ENCODE assay signal across 15 cellular contexts in genomic region chr9:133405508-133406009, GRCh38. TPM values are rescaled to one million over a fixed set of nuclear protein-coding genes. Genes with fewer than 3 reads are reported as not detected.
A peak's percentile ranks its signal among the peaks of the same experiment; 100 is the strongest.
DNase-seq lines count a peak whose midpoint lies in the region; ATAC-seq and TF ChIP-seq lines count a peak whose summit lies in the region.
"Had no signal": no experiment of that assay in that cellular context is flagged by ENCODE, and none has a peak within 500 bp of the region (broad histone marks: within the 10 kb centered on the region; RNA-seq: fewer than 3 reads in every experiment).

No MANE protein-coding gene starts in this region.

- no peak for TF ChIP-seq EP300 in gastroesophageal sphincter (IDR thresholded peaks at IDR 0.05)

- no CpG with 5 or more reads among the region's 9 CpGs for WGBS in neuronal stem cell (ENCODE audit: extremely low coverage in 2 of 2, insufficient read length in 2 of 2, insufficient replicate concordance in 1 of 2), 2 donors
- 80 to 94% methylated on average over 1 to 3 of the region's 9 CpGs for WGBS in gastroesophageal sphincter (ENCODE audit: low coverage in 1 of 2), 2 donors

- no peaks in the 10 kb centered on the region for H3K79me2 ChIP-seq in OCI-LY7 (ENCODE audit: insufficient read depth, low read depth, low read length)
- no peaks in the 10 kb centered on the region for H3K79me2 ChIP-seq in MM.1S (ENCODE audit: low read length)

- peak overlapping the region; percentile 45 for H2BK5ac ChIP-seq in neuronal stem cell (ENCODE audit: low read length)

- no peak overlapping the region for H4K91ac ChIP-seq in neuronal stem cell (ENCODE audit: low read depth, low read length, poor library complexity)

- H4K20me1 ChIP-seq in OCI-LY7 (ENCODE audit: insufficient read depth, low read length) (no peaks in the 10 kb centered on the region), MM.1S (ENCODE audit: insufficient read depth, low read length) (no peaks in the 10 kb centered on the region)

- no peak overlapping the region for H3K14ac ChIP-seq in neuronal stem cell (ENCODE audit: low read length)

- BruUV-seq in OCI-LY7 (replicated peaks; lab: Mats Ljungman, UMichigan): no TSS peak

- POLR2A ChIA-PET in OCI-LY7 (lab: Charles Lee): no interaction called here

- CTCF ChIA-PET in OCI-LY7 (lab: Charles Lee; ENCODE audit: unreplicated experiment): no interaction called here

- H2BK12ac ChIP-seq in neuronal stem cell (ENCODE audit: low read length): no peak overlapping the region

- H3K9me2 ChIP-seq in OCI-LY7 (ENCODE audit: insufficient read depth, low read length) (no peaks in the 10 kb centered on the region), MM.1S (replicated peaks; ENCODE audit: insufficient read depth, low read length) (no peaks in the 10 kb centered on the region)

- no peak overlapping the region for H3K4me3 ChIP-seq in OCI-LY7 (ENCODE audit: low read depth, low read length, poor library complexity, severe bottlenecking)
- no peak overlapping the region for H3K4me3 ChIP-seq in fibroblast of mammary gland (ENCODE audit: control insufficient read depth, low read depth, low read length)
- H3K4me3 ChIP-seq in neuronal stem cell (ENCODE audit: low read length in 2 of 2): no peak overlapping the region
- no peak overlapping the region for H3K4me3 ChIP-seq in gastroesophageal sphincter
- no peak overlapping the region for H3K4me3 ChIP-seq in MM.1S (ENCODE audit: low read length)
- H3K4me3 ChIP-seq: BLaER1 treated with 17β-estradiol and CSF1 and Interleukin-3, amounts not matched to agents 10 nM and 100 nM; testis had no signal

- no peak overlapping the region for H4K8ac ChIP-seq in neuronal stem cell (ENCODE audit: low read depth, low read length)

- no peak overlapping the region for H2AK5ac ChIP-seq in neuronal stem cell (ENCODE audit: low read depth, low read length)

- TF ChIP-seq POLR2A in gastroesophageal sphincter (IDR thresholded peaks at IDR 0.05): no peak

- no peaks in the 10 kb centered on the region for H3K9me3 ChIP-seq in OCI-LY7 (ENCODE audit: low read length)
- H3K9me3 ChIP-seq in neuronal stem cell (replicated peaks in 1 of 2; ENCODE audit: control insufficient read depth in 2 of 2, insufficient read depth in 1 of 2, low read depth in 1 of 2, low read length in 2 of 2): no peaks in the 10 kb centered on the region
- H3K9me3 ChIP-seq in gastroesophageal sphincter: no peaks in the 10 kb centered on the region
- H3K9me3 ChIP-seq in MM.1S (replicated peaks; ENCODE audit: insufficient read depth, low read length): no peaks in the 10 kb centered on the region
- H3K9me3 ChIP-seq: BLaER1 treated with 17β-estradiol and CSF1 and Interleukin-3, amounts not matched to agents 10 nM and 100 nM; testis had no signal

- intact Hi-C loops in OCI-LY7 (cut with micrococcal nuclease; ENCODE audit: unreplicated experiment): loop anchor here (1.0 kb wide), 1 partner anchor 57 kb away; no protein-coding TSS in a partner anchor

- H2AFZ ChIP-seq in OCI-LY7 (ENCODE audit: low read length): no peak overlapping the region
- H2AFZ ChIP-seq in neuronal stem cell (ENCODE audit: low read length): no peak overlapping the region
- no peak overlapping the region for H2AFZ ChIP-seq in MM.1S (ENCODE audit: low read length)

- no peak overlapping the region for H3K4ac ChIP-seq in neuronal stem cell (ENCODE audit: low read length)

- H3K4me1 ChIP-seq in OCI-LY7 (ENCODE audit: insufficient read depth, low read length, poor library complexity, severe bottlenecking) (peaks cover 17% of the 10 kb centered on the region), neuronal stem cell (ENCODE audit: control insufficient read depth in 2 of 2, insufficient read depth in 1 of 2, low read depth in 1 of 2, low read length in 2 of 2) (no peaks in the 10 kb centered on the region), gastroesophageal sphincter (peaks cover 0 to 15% (median 0%) of the 10 kb centered on the region in 3 donors), MM.1S (ENCODE audit: low read length) (no peaks in the 10 kb centered on the region)
- H3K4me1 ChIP-seq: testis had no signal

- no peak overlapping the region for H3K9ac ChIP-seq in neuronal stem cell (ENCODE audit: low read depth, low read length, poor library complexity)
- H3K9ac ChIP-seq in MM.1S (ENCODE audit: low read length): no peak overlapping the region

- H3K4me2 ChIP-seq in OCI-LY7 (ENCODE audit: low read length) (no peak overlapping the region), neuronal stem cell (ENCODE audit: insufficient read depth, low read length, poor library complexity, severe bottlenecking) (no peak overlapping the region), MM.1S (ENCODE audit: low read depth, low read length) (no peak overlapping the region)

- no peaks in the 10 kb centered on the region for H3K79me1 ChIP-seq in neuronal stem cell (ENCODE audit: low read depth, low read length)

- ATAC-seq in gastroesophageal sphincter: no peak
- ATAC-seq: activated T-cell treated with anti-CD3 and anti-CD28 coated beads, Interleukin-2, amount 50 U/mL, for 4 hours had no signal

- peak; percentile 51 for DNase-seq in EL
- DNase-seq in OCI-LY7 (ENCODE audit: low spot score): no peak
- peak; percentile 90 for DNase-seq in fibroblast of mammary gland (ENCODE audit: low read depth)
- no peak for DNase-seq in neuronal stem cell (ENCODE audit: low spot score)
- no peak for DNase-seq in COLO829 (ENCODE audit: low spot score)
- DNase-seq in activated CD4-positive, alpha-beta T cell treated with anti-CD3 and anti-CD28 coated beads, Interleukin-2, amount 50 U/mL, for 1 hour: no peak
- no peak for DNase-seq in MM.1S
- DNase-seq: activated CD4-positive, alpha-beta T cell treated with anti-CD3 and anti-CD28 coated beads, Interleukin-2, amount 50 U/mL, for 4 hours; activated T-cell treated with anti-CD3 and anti-CD28 coated beads, Interleukin-2, amount 50 U/mL, for 4 hours; DMS153; stimulated activated CD4-positive, alpha-beta T cell treated with anti-CD3 and anti-CD28 coated beads, Interleukin-4, amount 100 ng/mL, for 24 hours; stimulated activated CD8-positive, alpha-beta memory T cell treated with anti-CD3 and anti-CD28 coated beads, Interleukin-4, amount 100 ng/mL, for 48 hours; testis had no signal

- H2BK15ac ChIP-seq in neuronal stem cell (ENCODE audit: low read length): no peak overlapping the region

- H3K18ac ChIP-seq in neuronal stem cell (ENCODE audit: low read length): no peak overlapping the region

- TF ChIP-seq CTCF in OCI-LY7 (conservative IDR thresholded peaks at IDR 0.05; ENCODE audit: low read length) (no peak), fibroblast of mammary gland (conservative IDR thresholded peaks at IDR 0.05; ENCODE audit: control insufficient read depth, insufficient read depth, low read depth, low read length) (no peak), gastroesophageal sphincter (IDR thresholded peaks at IDR 0.05) (no peak), MM.1S (IDR thresholded peaks at IDR 0.05; ENCODE audit: low read length) (no peak)

- no peak overlapping the region for H2BK120ac ChIP-seq in neuronal stem cell (ENCODE audit: low read depth, low read length)

- H3K27me3 ChIP-seq in neuronal stem cell (ENCODE audit: control insufficient read depth in 3 of 3, insufficient read depth in 3 of 3, low read depth in 1 of 3, low read length in 3 of 3): no peaks in the 10 kb centered on the region
- no peaks in the 10 kb centered on the region for H3K27me3 ChIP-seq in gastroesophageal sphincter
- H3K27me3 ChIP-seq in MM.1S (replicated peaks; ENCODE audit: insufficient read depth, low read length): no peaks in the 10 kb centered on the region
- H3K27me3 ChIP-seq: BLaER1 treated with 17β-estradiol and CSF1 and Interleukin-3, amounts not matched to agents 10 nM and 100 nM; testis had no signal

- no peak overlapping the region for H3K23ac ChIP-seq in neuronal stem cell (ENCODE audit: low read depth, low read length, poor library complexity)

- H3K27ac ChIP-seq in OCI-LY7 (ENCODE audit: low read depth, low read length, poor library complexity, severe bottlenecking) (peak overlapping the region; percentile 8), neuronal stem cell (replicated peaks; ENCODE audit: low read length) (no peak overlapping the region), gastroesophageal sphincter (peak overlapping the region in 1 of 4 donors; percentile 38), MM.1S (ENCODE audit: low read length) (no peak overlapping the region)
- H3K27ac ChIP-seq: BLaER1 treated with 17β-estradiol and CSF1 and Interleukin-3, amounts not matched to agents 10 nM and 100 nM; testis had no signal

- H3K36me3 ChIP-seq in OCI-LY7 (ENCODE audit: insufficient read depth, low read length): peaks cover 75% of the 10 kb centered on the region
- peaks cover 43 to 71% of the 10 kb centered on the region in 2 donors for H3K36me3 ChIP-seq in neuronal stem cell (replicated peaks in 1 of 2; ENCODE audit: control insufficient read depth in 2 of 2, insufficient read depth in 2 of 2, low read length in 2 of 2)
- peaks cover 0 to 80% of the 10 kb centered on the region in 2 donors for H3K36me3 ChIP-seq in gastroesophageal sphincter
- no peaks in the 10 kb centered on the region for H3K36me3 ChIP-seq in MM.1S (replicated peaks; ENCODE audit: insufficient read depth, low read length)

- no peaks in the 10 kb centered on the region for H3F3A ChIP-seq in MM.1S (ENCODE audit: insufficient read depth, low read length)

RNA-seq across cellular contexts. Expression of gene REXO4, which starts 12.3 kb away (rescaled TPM):
- 33.6 and 35.7 TPM in 2 replicates for total RNA-seq in OCI-LY7 (2014; rRNA removed; shearing (Covaris generic))
- total RNA-seq in OCI-LY7 (2022) (40.6 and 45.5 TPM in 2 replicates), gastroesophageal sphincter (10 to 100 TPM; 11.2 to 29.9 (median 18.1) TPM)
- polyA plus RNA-seq in neuronal stem cell (2013, experiment 1 of 2): 29.0 TPM
- polyA plus RNA-seq in neuronal stem cell (2013, experiment 2 of 2): 28.1 TPM

RNA-seq across cellular contexts. Expression of gene ADAMTS13, which starts 16.6 kb away (rescaled TPM):
- total RNA-seq in OCI-LY7 (2014; rRNA removed; shearing (Covaris generic)): 6.2 and 6.6 TPM in 2 replicates
- total RNA-seq in OCI-LY7 (2022) (18.1 and 18.5 TPM in 2 replicates), gastroesophageal sphincter (1 to 10 TPM in 3 of 4 donors, under 1 TPM in 1; 0.94 to 2.7 (median 2.1) TPM)
- polyA plus RNA-seq in neuronal stem cell (2013, experiment 1 of 2): 4.0 TPM
- polyA plus RNA-seq in neuronal stem cell (2013, experiment 2 of 2): 3.9 TPM

RNA-seq across cellular contexts. Expression of gene STKLD1, which starts 29.4 kb away (rescaled TPM):
- 0.05 and 1.7 TPM in 2 replicates for total RNA-seq in OCI-LY7 (2014; rRNA removed; shearing (Covaris generic))
- total RNA-seq in OCI-LY7 (2022): 0.81 and 1.4 TPM in 2 replicates
- 1.9 TPM for polyA plus RNA-seq in neuronal stem cell (2013, experiment 1 of 2)
- 1.6 TPM for polyA plus RNA-seq in neuronal stem cell (2013, experiment 2 of 2)
- total RNA-seq in gastroesophageal sphincter: 1 to 10 TPM in 1 of 4 donors, under 1 TPM in 1, not detected in 2; 0.93 to 1.3 TPM

RNA-seq across cellular contexts. Expression of gene SURF4, which starts 29.7 kb away (rescaled TPM):
- total RNA-seq in OCI-LY7 (2014; rRNA removed; shearing (Covaris generic)): 75.5 and 76.0 TPM in 2 replicates
- total RNA-seq in OCI-LY7 (2022) (87.5 and 92.3 TPM in 2 replicates), gastroesophageal sphincter (100 to 1,000 TPM in 3 of 4 donors, 10 to 100 TPM in 1; 78.1 to 139 (median 108) TPM)
- polyA plus RNA-seq in neuronal stem cell (2013, experiment 1 of 2): 107 TPM
- polyA plus RNA-seq in neuronal stem cell (2013, experiment 2 of 2): 106 TPM

RNA-seq across cellular contexts. Expression of gene SURF2, which starts 49.2 kb away (rescaled TPM):
- 19.0 and 32.5 TPM in 2 replicates for total RNA-seq in OCI-LY7 (2014; rRNA removed; shearing (Covaris generic))
- total RNA-seq in OCI-LY7 (2022) (13.2 and 19.7 TPM in 2 replicates), gastroesophageal sphincter (10 to 100 TPM; 11.2 to 16.3 (median 15.3) TPM)
- 22.0 TPM for polyA plus RNA-seq in neuronal stem cell (2013, experiment 1 of 2)
- polyA plus RNA-seq in neuronal stem cell (2013, experiment 2 of 2): 22.0 TPM

Comparison
In these comparisons a context has a peak if more than half of its experiments do, and no peak if none do; other contexts are left out.
1. DNase-seq: peak in EL (single experiment) and fibroblast of mammary gland (single experiment); none in OCI-LY7 (single experiment), neuronal stem cell (single experiment), COLO829 (single experiment), activated CD4-positive, alpha-beta T cell treated with anti-CD3 and anti-CD28 coated beads, Interleukin-2, amount 50 U/mL, for 1 hour (single experiment) and MM.1S (single experiment).